ENCODE assay signal across 8 cellular contexts in genomic region chr19:18098891-18099622, GRCh38. TPM values are rescaled to one million over a fixed set of nuclear protein-coding genes. Genes with fewer than 3 reads are reported as not detected.
DNase-seq lines count a peak whose midpoint lies in the region; ATAC-seq and TF ChIP-seq lines count a peak whose summit lies in the region.

No MANE protein-coding gene starts in this region.

- H3K4me1 Mint-ChIP-seq in activated naive CD4-positive, alpha-beta T cell treated with anti-CD3 and anti-CD28 coated beads, Interleukin-2, amount 10 ng/mL, durations not matched to agents 7 days and 5 days = peaks cover 39% of the 10 kb centered on the region

- H3K14ac ChIP-seq in IMR-90 (replicated peaks; ENCODE audit: low read depth, low read length) = no peak overlapping the region

- H3K56ac ChIP-seq in IMR-90 (ENCODE audit: extremely low read depth, insufficient read depth, low read length) = no peak overlapping the region

- in situ Hi-C loops in IMR-90 (cut with MboI; ENCODE audit: low sequenced_read_pairs) = no loop called here

- peak; percentile 94 for DNase-seq in GM06990 (ENCODE audit: extremely low read depth, insufficient read length)
- DNase-seq in IMR-90 = no peak
- DNase-seq in activated naive CD4-positive, alpha-beta T cell treated with anti-CD3 and anti-CD28 coated beads, Interleukin-2, amount 10 ng/mL, durations not matched to agents 7 days and 5 days = peak; percentile 54
- DNase-seq in epidermal melanocyte (ENCODE audit: insufficient read length, low spot score) = no peak
- no peak for DNase-seq in AML-193 (lab: John Stamatoyannopoulos, UW)
- DNase-seq in SJCRH30 = no peak

- no peak overlapping the region for H4K8ac ChIP-seq in IMR-90 (ENCODE audit: low read depth in 2 of 2, low read length in 2 of 2)

- CTCF ChIA-PET in IMR-90 (lab: Yijun Ruan, JAX) = interaction anchor here (0.6 kb wide), 1 partner anchor 13 kb away, joined by 4 read pairs; no protein-coding TSS in a partner anchor
- CTCF ChIA-PET in activated naive CD4-positive, alpha-beta T cell treated with anti-CD3 and anti-CD28 coated beads, Interleukin-2, amount 10 ng/mL, durations not matched to agents 7 days and 5 days (lab: Charles Lee) = interaction anchor here (0.5 to 2.2 kb wide), 4 partner anchors 8 to 69 kb away, joined by 3 to 4 read pairs (median 3); no protein-coding TSS in a partner anchor

- H4K91ac ChIP-seq in IMR-90 (ENCODE audit: insufficient read depth, low read depth, low read length) = no peak overlapping the region

- no peak for TF ChIP-seq RAD21 in IMR-90 (IDR thresholded peaks at IDR 0.05; ENCODE audit: low read length)

- peak overlapping the region; percentile 95 for H3K4me3 ChIP-seq in GM06990 (replicated peaks; ENCODE audit: low read depth, low read length)
- no peak overlapping the region for H3K4me3 ChIP-seq in IMR-90 (ENCODE audit: insufficient read depth, low read depth, low read length)
- peak overlapping the region in 1 of 2 donors; percentile 79 for H3K4me3 ChIP-seq in mucosa of rectum (ENCODE audit: low read length in 2 of 2)
- H3K4me3 ChIP-seq in SJCRH30 = no peak overlapping the region

- H2AK5ac ChIP-seq in IMR-90 (ENCODE audit: low read depth, low read length) = no peak overlapping the region

- intact Hi-C loops in IMR-90 (cut with micrococcal nuclease) = no loop called here

- peak overlapping the region; percentile 64 for H3K27ac Mint-ChIP-seq in activated naive CD4-positive, alpha-beta T cell treated with anti-CD3 and anti-CD28 coated beads, Interleukin-2, amount 10 ng/mL, durations not matched to agents 7 days and 5 days

- H3K4me1 ChIP-seq in IMR-90 (ENCODE audit: control insufficient read depth, insufficient read depth, low read length) (peaks cover 8% of the 10 kb centered on the region), mucosa of rectum (ENCODE audit: control insufficient read depth in 2 of 2, insufficient read depth in 2 of 2, low read length in 2 of 2) (peaks cover 12 to 16% of the 10 kb centered on the region in 2 donors), SJCRH30 (no peaks in the 10 kb centered on the region)

- no peak overlapping the region for H3K27ac ChIP-seq in IMR-90 (ENCODE audit: insufficient read depth, low read length)
- H3K27ac ChIP-seq in mucosa of rectum (ENCODE audit: low read depth in 2 of 2, low read length in 2 of 2) = peak overlapping the region; percentile 13 to 38
- no peak overlapping the region for H3K27ac ChIP-seq in SJCRH30

- peak; percentile 50 for ATAC-seq in GM21381 (IDR thresholded peaks at IDR 0.05; ENCODE audit: unreplicated experiment)
- ATAC-seq in IMR-90 (ENCODE audit: low read depth) = no peak

- TF ChIP-seq POLR2A in IMR-90 (IDR thresholded peaks at IDR 0.05; ENCODE audit: low read depth, low read length) = no peak

- peaks cover 32% of the 10 kb centered on the region for H3K27me3 Mint-ChIP-seq in activated naive CD4-positive, alpha-beta T cell treated with anti-CD3 and anti-CD28 coated beads, Interleukin-2, amount 10 ng/mL, durations not matched to agents 7 days and 5 days

- no peak overlapping the region for H2BK15ac ChIP-seq in IMR-90 (ENCODE audit: low read depth, low read length)

- H3K4me3 Mint-ChIP-seq in activated naive CD4-positive, alpha-beta T cell treated with anti-CD3 and anti-CD28 coated beads, Interleukin-2, amount 10 ng/mL, durations not matched to agents 7 days and 5 days = peak overlapping the region; percentile 83

- WGBS in IMR-90 (ENCODE audit: extremely low coverage in 2 of 2, insufficient read length in 1 of 2), 2 experiments = 5% methylated on average over 9 of the region's 34 CpGs; no CpG with 5 or more reads in 1 of the 2 experiments

- no peaks in the 10 kb centered on the region for H4K20me1 ChIP-seq in IMR-90 (ENCODE audit: insufficient read depth, low read length)

- H3K9me3 ChIP-seq in IMR-90 (ENCODE audit: control insufficient read depth, insufficient read depth, low read length) = no peaks in the 10 kb centered on the region
- H3K9me3 ChIP-seq in mucosa of rectum (ENCODE audit: control insufficient read depth in 2 of 2, low read length in 2 of 2) = no peaks in the 10 kb centered on the region
- no peaks in the 10 kb centered on the region for H3K9me3 ChIP-seq in SJCRH30 (replicated peaks)

- POLR2A ChIA-PET in IMR-90 (lab: Charles Lee; ENCODE audit: unreplicated experiment) = no interaction called here

- H2BK20ac ChIP-seq in IMR-90 (ENCODE audit: low read depth, low read length) = no peak overlapping the region

- dilution Hi-C loops in IMR-90 (cut with HindIII; ENCODE audit: low sequenced_read_pairs, unreplicated experiment) = no loop called here

- peaks cover 2% of the 10 kb centered on the region for H3K36me3 Mint-ChIP-seq in activated naive CD4-positive, alpha-beta T cell treated with anti-CD3 and anti-CD28 coated beads, Interleukin-2, amount 10 ng/mL, durations not matched to agents 7 days and 5 days

- no peak overlapping the region for H3K23ac ChIP-seq in IMR-90 (ENCODE audit: low read depth, low read length)

- no peak overlapping the region for H2BK120ac ChIP-seq in IMR-90 (ENCODE audit: low read depth, low read length)

- H3K9me1 ChIP-seq in IMR-90 (ENCODE audit: insufficient read depth, low read length) = 0 out of 2 replicates have a peak, but pooled peaks cover under 1% of the 10 kb centered on the region

- no peaks in the 10 kb centered on the region for H3K9me3 Mint-ChIP-seq in activated naive CD4-positive, alpha-beta T cell treated with anti-CD3 and anti-CD28 coated beads, Interleukin-2, amount 10 ng/mL, durations not matched to agents 7 days and 5 days

- no peak overlapping the region for H3K4ac ChIP-seq in IMR-90 (ENCODE audit: low read depth, low read length)

- H3K9ac ChIP-seq in IMR-90 (ENCODE audit: low read depth, low read length) (no peak overlapping the region), mucosa of rectum (ENCODE audit: low read depth in 1 of 2, low read length in 2 of 2) (no peak overlapping the region)

- no peaks in the 10 kb centered on the region for H3K36me3 ChIP-seq in GM06990 (ENCODE audit: control insufficient read depth, insufficient read depth, low read length)
- no peaks in the 10 kb centered on the region for H3K36me3 ChIP-seq in IMR-90 (ENCODE audit: control insufficient read depth, insufficient read depth, low read length)
- H3K36me3 ChIP-seq in mucosa of rectum (ENCODE audit: control insufficient read depth in 2 of 2, insufficient read depth in 2 of 2, low read length in 2 of 2) = no peaks in the 10 kb centered on the region
- no peaks in the 10 kb centered on the region for H3K36me3 ChIP-seq in SJCRH30

- no peak overlapping the region for H2BK5ac ChIP-seq in IMR-90 (ENCODE audit: low read depth, low read length, poor library complexity, severe bottlenecking)

- peak overlapping the region; percentile 39 for H2AK9ac ChIP-seq in IMR-90 (replicated peaks; ENCODE audit: low read depth, low read length, poor library complexity)

- H3K4me2 ChIP-seq in IMR-90 (ENCODE audit: low read depth, low read length) = peak overlapping the region; percentile 26; the same call in 1 of the 2 replicates

- H3K27me3 ChIP-seq in GM06990 (replicated peaks; ENCODE audit: control insufficient read depth, insufficient read depth, low read length) = no peaks in the 10 kb centered on the region
- peaks cover 17% of the 10 kb centered on the region for H3K27me3 ChIP-seq in IMR-90 (ENCODE audit: control insufficient read depth, insufficient read depth, low read length)
- peaks cover 9 to 14% of the 10 kb centered on the region in 2 donors for H3K27me3 ChIP-seq in mucosa of rectum (ENCODE audit: control insufficient read depth in 2 of 2, insufficient read depth in 2 of 2, low read length in 2 of 2)
- H3K27me3 ChIP-seq in SJCRH30 = peaks cover 28% of the 10 kb centered on the region; the same call in 1 of the 2 replicates

- H2AFZ ChIP-seq in IMR-90 (replicated peaks; ENCODE audit: low read length, poor library complexity) = no peak overlapping the region

- BruUV-seq in IMR-90 (replicated peaks; lab: Mats Ljungman, UMichigan) = no TSS peak

- H4K5ac ChIP-seq in IMR-90 (ENCODE audit: low read depth, low read length) = no peak overlapping the region

- H3K18ac ChIP-seq in IMR-90 (ENCODE audit: low read depth, low read length) = no peak overlapping the region

- no peak for TF ChIP-seq CTCF in GM06990 (IDR thresholded peaks at IDR 0.05; ENCODE audit: insufficient read depth, low read length, poor library complexity, severe bottlenecking)
- no peak for TF ChIP-seq CTCF in IMR-90 (conservative IDR thresholded peaks at IDR 0.05; ENCODE audit: low read depth, low read length)

- no peaks in the 10 kb centered on the region for H3K79me1 ChIP-seq in IMR-90 (ENCODE audit: low read depth in 1 of 2, low read length in 2 of 2)

TF ChIP-seq in IMR-90, 13 proteins besides CTCF, POLR2A, EP300 and RAD21 (continues in another document):
- TF ChIP-seq CEBPB (IDR thresholded peaks at IDR 0.05; ENCODE audit: low read depth, low read length) (no peak), RCOR1 (IDR thresholded peaks at IDR 0.05; ENCODE audit: insufficient replicate concordance, low read length) (no peak), SMC3 (IDR thresholded peaks at IDR 0.05; ENCODE audit: low read depth, low read length) (no peak), MXI1 (IDR thresholded peaks at IDR 0.05; ENCODE audit: borderline replicate concordance, low read depth, low read length) (no peak), RFX5 (IDR thresholded peaks at IDR 0.05; ENCODE audit: low read depth, low read length) (no peak)

RNA-seq across cellular contexts. Expression of gene MAST3, which starts 1.5 kb away (rescaled TPM):
- 1.3 and 1.4 TPM in 2 replicates for total RNA-seq in IMR-90 (2012; rRNA removed)
- polyA plus RNA-seq in IMR-90 (2012; rRNA removed) = 3.9 and 4.3 TPM in 2 replicates
- 2.5 and 4.0 TPM in 2 replicates for polyA plus RNA-seq in IMR-90 (2012; cell fraction: cytosol; rRNA removed)
- polyA plus RNA-seq in IMR-90 (2012; cell fraction: nucleus; rRNA removed; ENCODE audit: low replicate concordance) = 12.9 and 21.9 TPM in 2 replicates
- 4.3 and 4.5 TPM in 2 replicates for total RNA-seq in SJCRH30 (2014; rRNA removed; shearing (Covaris generic))

RNA-seq across cellular contexts. Expression of gene IL12RB1, which starts 12.3 kb away (rescaled TPM):
- total RNA-seq in IMR-90 (2012; rRNA removed) = not detected in 2 replicates
- polyA plus RNA-seq in IMR-90 (2012; rRNA removed) = not detected in 2 replicates
- 0.08 TPM in 1 of 2 replicates, not detected in the other for polyA plus RNA-seq in IMR-90 (2012; cell fraction: cytosol; rRNA removed)
- polyA plus RNA-seq in IMR-90 (2012; cell fraction: nucleus; rRNA removed; ENCODE audit: low replicate concordance) = 0.11 TPM in 1 of 2 replicates, not detected in the other
- not detected in 2 replicates for total RNA-seq in SJCRH30 (2014; rRNA removed; shearing (Covaris generic))

RNA-seq across cellular contexts. Expression of gene PIK3R2, which starts 53.9 kb away (rescaled TPM):
- total RNA-seq in IMR-90 (2012; rRNA removed) = 8.9 and 12.2 TPM in 2 replicates
- 25.1 and 27.7 TPM in 2 replicates for polyA plus RNA-seq in IMR-90 (2012; rRNA removed)
- polyA plus RNA-seq in IMR-90 (2012; cell fraction: cytosol; rRNA removed) = 2.4 and 27.9 TPM in 2 replicates
- polyA plus RNA-seq in IMR-90 (2012; cell fraction: nucleus; rRNA removed; ENCODE audit: low replicate concordance) = 33.3 and 53.0 TPM in 2 replicates
- total RNA-seq in SJCRH30 (2014; rRNA removed; shearing (Covaris generic)) = 35.0 and 39.0 TPM in 2 replicates

Comparison
In these comparisons a context has a peak if more than half of its experiments do, and no peak if none do; other contexts are left out.
1. DNase-seq: peak in GM06990 (single experiment) and activated naive CD4-positive, alpha-beta T cell treated with anti-CD3 and anti-CD28 coated beads, Interleukin-2, amount 10 ng/mL, durations not matched to agents 7 days and 5 days (single experiment); none in IMR-90 (single experiment), epidermal melanocyte (single experiment), AML-193 (0 of 2) and SJCRH30 (0 of 2).
2. H3K27ac ChIP-seq: peak in mucosa of rectum (2 of 2); none in IMR-90 (single experiment) and SJCRH30 (single experiment).